17 cellular contexts compared by ENCODE assay signal in genomic region chr2:191272064-191272463, GRCh38.
"Had no signal": no experiment of that assay in that cellular context is flagged by ENCODE, and none has a peak within 500 bp of the region (broad histone marks: within the 10 kb centered on the region; RNA-seq: fewer than 3 reads in every experiment).

No MANE protein-coding gene starts in this region.

- H3K36me3 ChIP-seq: pancreas, transverse colon had no signal

- H3K27me3 ChIP-seq: pancreas, right lobe of liver, transverse colon had no signal

- H3K4me1 Mint-ChIP-seq: stimulated activated effector memory CD8-positive, alpha-beta T cell treated with anti-CD3 and anti-CD28 coated beads, Interleukin-12 subunit alpha, Interleukin-12 subunit beta, amount 100 ng/mL, for 72 hours had no signal

- H3K27me3 Mint-ChIP-seq: progenitor cell of endocrine pancreas; stimulated activated naive CD8-positive, alpha-beta T cell treated with anti-CD3 and anti-CD28 coated beads, Interleukin-15, Interleukin-2, amounts not matched to agents 100 ng/mL and 50 ng/mL, for 24 hours had no signal

- ATAC-seq: esophagus mucosa; natural killer cell treated with Interleukin-12 subunit alpha and Interleukin-12 subunit beta and Interleukin-15 and Interleukin-18, amount 100 ng/mL, for 72 hours; stimulated activated effector memory CD8-positive, alpha-beta T cell treated with anti-CD3 and anti-CD28 coated beads, Interleukin-12 subunit alpha, Interleukin-12 subunit beta, amount 100 ng/mL, for 72 hours had no signal

- H3K27ac ChIP-seq: pancreas, right lobe of liver, transverse colon had no signal

- H3K9me3 Mint-ChIP-seq: mesothelial cell of epicardium; natural killer cell treated with Interleukin-12 subunit alpha and Interleukin-12 subunit beta and Interleukin-15 and Interleukin-18, amount 100 ng/mL, for 72 hours; stimulated activated effector memory CD8-positive, alpha-beta T cell treated with anti-CD3 and anti-CD28 coated beads, Interleukin-12 subunit alpha, Interleukin-12 subunit beta, amount 100 ng/mL, for 72 hours; stimulated activated naive CD8-positive, alpha-beta T cell treated with anti-CD3 and anti-CD28 coated beads, Interleukin-15, Interleukin-2, amounts not matched to agents 100 ng/mL and 50 ng/mL, for 24 hours had no signal

- H3K4me3 Mint-ChIP-seq: mesothelial cell of epicardium; natural killer cell treated with Interleukin-12 subunit alpha and Interleukin-12 subunit beta and Interleukin-15 and Interleukin-18, amount 100 ng/mL, for 72 hours; stimulated activated effector memory CD8-positive, alpha-beta T cell treated with anti-CD3 and anti-CD28 coated beads, Interleukin-12 subunit alpha, Interleukin-12 subunit beta, amount 100 ng/mL, for 72 hours; stimulated activated naive CD8-positive, alpha-beta T cell treated with anti-CD3 and anti-CD28 coated beads, Interleukin-15, Interleukin-2, amounts not matched to agents 100 ng/mL and 50 ng/mL, for 24 hours had no signal

- H3K36me3 Mint-ChIP-seq: natural killer cell treated with Interleukin-12 subunit alpha and Interleukin-12 subunit beta and Interleukin-15 and Interleukin-18, amount 100 ng/mL, for 72 hours; stimulated activated effector memory CD8-positive, alpha-beta T cell treated with anti-CD3 and anti-CD28 coated beads, Interleukin-12 subunit alpha, Interleukin-12 subunit beta, amount 100 ng/mL, for 72 hours had no signal

- H3K9me3 ChIP-seq: pancreas, right lobe of liver, transverse colon had no signal

- H3K27ac Mint-ChIP-seq: mesothelial cell of epicardium; natural killer cell treated with Interleukin-12 subunit alpha and Interleukin-12 subunit beta and Interleukin-15 and Interleukin-18, amount 100 ng/mL, for 72 hours; progenitor cell of endocrine pancreas; stimulated activated effector memory CD8-positive, alpha-beta T cell treated with anti-CD3 and anti-CD28 coated beads, Interleukin-12 subunit alpha, Interleukin-12 subunit beta, amount 100 ng/mL, for 72 hours; stimulated activated naive CD8-positive, alpha-beta T cell treated with anti-CD3 and anti-CD28 coated beads, Interleukin-15, Interleukin-2, amounts not matched to agents 100 ng/mL and 50 ng/mL, for 24 hours had no signal

- H3K4me3 ChIP-seq: coronary artery, pancreas, right lobe of liver, transverse colon had no signal

- DNase-seq: central memory CD4-positive, alpha-beta T cell; effector CD4-positive, alpha-beta T cell; islet precursor cell; mammary epithelial cell; occipital lobe; pancreas; right lobe of liver; stimulated activated CD4-positive, alpha-beta T cell treated with anti-CD3 and anti-CD28 coated beads, Interleukin-4, amount 100 ng/mL, for 1 hour; stimulated activated CD8-positive, alpha-beta memory T cell treated with anti-CD3 and anti-CD28 coated beads, Interleukin-4, amount 100 ng/mL, for 48 hours; transverse colon had no signal
